ENCODE assay signal across 7 cellular contexts in genomic region chr20:50189681-50190250, GRCh38. TPM values are rescaled to one million over a fixed set of nuclear protein-coding genes. Genes with fewer than 3 reads are reported as not detected.
A peak's percentile ranks its signal among the peaks of the same experiment; 100 is the strongest.
DNase-seq lines count a peak whose midpoint lies in the region; ATAC-seq and TF ChIP-seq lines count a peak whose summit lies in the region.

No MANE protein-coding gene starts in this region.

- DNase-seq in WTC11 (ENCODE audit: low spot score) (peak; percentile 87), epithelial cell of esophagus (ENCODE audit: low read depth) (no peak), osteoblast (ENCODE audit: insufficient read length, low spot score, missing footprints) (peak; percentile 78), kidney tubule cell (ENCODE audit: low spot score) (no peak), A172 (ENCODE audit: low spot score) (no peak)

- H3K36me3 ChIP-seq in osteoblast (ENCODE audit: insufficient read depth, low read length): no peaks in the 10 kb centered on the region

- H3K9me3 ChIP-seq in osteoblast (ENCODE audit: low read depth, low read length): no peaks in the 10 kb centered on the region

- peaks cover 20% of the 10 kb centered on the region for H3K4me1 ChIP-seq in osteoblast (ENCODE audit: insufficient read depth, low read length)

- TF ChIP-seq EP300 in Ishikawa (IDR thresholded peaks at IDR 0.05; ENCODE audit: borderline replicate concordance): no peak

- peaks cover 12% of the 10 kb centered on the region for H3K27me3 Mint-ChIP-seq in WTC11 (ENCODE audit: low read depth)

- peak overlapping the region; percentile 96 for H3K27ac ChIP-seq in osteoblast (ENCODE audit: low read depth, low read length)

- no peak for TF ChIP-seq RAD21 in Ishikawa (IDR thresholded peaks at IDR 0.05; ENCODE audit: low read depth)

- no peak overlapping the region for H2AFZ ChIP-seq in osteoblast (ENCODE audit: low read length)

- H3K4me1 Mint-ChIP-seq in WTC11: peaks cover 44% of the 10 kb centered on the region

- peaks cover 27% of the 10 kb centered on the region for H4K20me1 ChIP-seq in osteoblast (ENCODE audit: insufficient read depth, low read length)

- CTCF ChIA-PET in WTC11 (lab: Charles Lee): interaction anchor here (0.6 to 4.1 kb wide), 22 partner anchors 10 to 399 kb away, joined by 3 to 27 read pairs (median 4); no protein-coding TSS in a partner anchor

- TF ChIP-seq CTCF in WTC11 (IDR thresholded peaks at IDR 0.05) (no peak), epithelial cell of esophagus (IDR thresholded peaks at IDR 0.05; ENCODE audit: insufficient read depth, low read depth, low read length, missing control alignments) (no peak), osteoblast (IDR thresholded peaks at IDR 0.05; ENCODE audit: extremely low read depth, low read depth, low read length) (no peak)

- H3K4me2 ChIP-seq in osteoblast (ENCODE audit: insufficient read depth, low read length): peak overlapping the region; percentile 45

- H3K79me2 ChIP-seq in osteoblast (ENCODE audit: insufficient read depth, low read length): peaks cover 32% of the 10 kb centered on the region

- H3K4me3 ChIP-seq in epithelial cell of esophagus (ENCODE audit: low read length): peak overlapping the region; percentile 86
- peak overlapping the region; percentile 86 for H3K4me3 ChIP-seq in osteoblast (ENCODE audit: insufficient read depth, low read length)

- peak overlapping the region; percentile 57 for H3K4me3 Mint-ChIP-seq in WTC11

- no peaks in the 10 kb centered on the region for H3K9me3 Mint-ChIP-seq in WTC11

- no peaks in the 10 kb centered on the region for H3K36me3 Mint-ChIP-seq in WTC11

- H3K27me3 ChIP-seq in osteoblast (ENCODE audit: insufficient read depth, low read length): no peaks in the 10 kb centered on the region

- ATAC-seq in WTC11: peak; percentile 56
- no peak for ATAC-seq in HG03135 (IDR thresholded peaks at IDR 0.05; ENCODE audit: unreplicated experiment)

- no peak overlapping the region for H3K27ac Mint-ChIP-seq in WTC11

- POLR2A ChIA-PET in WTC11 (lab: Charles Lee): no interaction called here

TF ChIP-seq in Ishikawa, 13 proteins besides CTCF, POLR2A, EP300 and RAD21:
- TF ChIP-seq, protein P1, sequence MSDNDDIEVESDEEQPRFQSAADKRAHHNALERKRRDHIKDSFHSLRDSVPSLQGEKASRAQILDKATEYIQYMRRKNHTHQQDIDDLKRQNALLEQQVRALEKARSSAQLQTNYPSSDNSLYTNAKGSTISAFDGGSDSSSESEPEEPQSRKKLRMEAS (IDR thresholded peaks at IDR 0.05): peak; percentile 14; the same call in 1 of the 2 replicates
- TF ChIP-seq YY1 (IDR thresholded peaks at IDR 0.05; ENCODE audit: low read depth): no peak

TF ChIP-seq in WTC11, 78 proteins besides CTCF, POLR2A, EP300 and RAD21 (continues in another document):
- TF ChIP-seq, protein P2, sequence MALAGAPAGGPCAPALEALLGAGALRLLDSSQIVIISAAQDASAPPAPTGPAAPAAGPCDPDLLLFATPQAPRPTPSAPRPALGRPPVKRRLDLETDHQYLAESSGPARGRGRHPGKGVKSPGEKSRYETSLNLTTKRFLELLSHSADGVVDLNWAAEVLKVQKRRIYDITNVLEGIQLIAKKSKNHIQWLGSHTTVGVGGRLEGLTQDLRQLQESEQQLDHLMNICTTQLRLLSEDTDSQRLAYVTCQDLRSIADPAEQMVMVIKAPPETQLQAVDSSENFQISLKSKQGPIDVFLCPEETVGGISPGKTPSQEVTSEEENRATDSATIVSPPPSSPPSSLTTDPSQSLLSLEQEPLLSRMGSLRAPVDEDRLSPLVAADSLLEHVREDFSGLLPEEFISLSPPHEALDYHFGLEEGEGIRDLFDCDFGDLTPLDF (CRISPR knock-in tag; IDR thresholded peaks at IDR 0.05): no peak
- TF ChIP-seq, protein P3, sequence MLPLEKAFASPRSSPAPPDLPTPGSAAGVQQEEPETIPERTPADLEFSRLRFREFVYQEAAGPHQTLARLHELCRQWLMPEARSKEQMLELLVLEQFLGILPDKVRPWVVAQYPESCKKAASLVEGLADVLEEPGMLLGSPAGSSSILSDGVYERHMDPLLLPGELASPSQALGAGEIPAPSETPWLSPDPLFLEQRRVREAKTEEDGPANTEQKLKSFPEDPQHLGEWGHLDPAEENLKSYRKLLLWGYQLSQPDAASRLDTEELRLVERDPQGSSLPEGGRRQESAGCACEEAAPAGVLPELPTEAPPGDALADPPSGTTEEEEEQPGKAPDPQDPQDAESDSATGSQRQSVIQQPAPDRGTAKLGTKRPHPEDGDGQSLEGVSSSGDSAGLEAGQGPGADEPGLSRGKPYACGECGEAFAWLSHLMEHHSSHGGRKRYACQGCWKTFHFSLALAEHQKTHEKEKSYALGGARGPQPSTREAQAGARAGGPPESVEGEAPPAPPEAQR (CRISPR knock-in tag; IDR thresholded peaks at IDR 0.05): no peak
- TF ChIP-seq, protein P4, sequence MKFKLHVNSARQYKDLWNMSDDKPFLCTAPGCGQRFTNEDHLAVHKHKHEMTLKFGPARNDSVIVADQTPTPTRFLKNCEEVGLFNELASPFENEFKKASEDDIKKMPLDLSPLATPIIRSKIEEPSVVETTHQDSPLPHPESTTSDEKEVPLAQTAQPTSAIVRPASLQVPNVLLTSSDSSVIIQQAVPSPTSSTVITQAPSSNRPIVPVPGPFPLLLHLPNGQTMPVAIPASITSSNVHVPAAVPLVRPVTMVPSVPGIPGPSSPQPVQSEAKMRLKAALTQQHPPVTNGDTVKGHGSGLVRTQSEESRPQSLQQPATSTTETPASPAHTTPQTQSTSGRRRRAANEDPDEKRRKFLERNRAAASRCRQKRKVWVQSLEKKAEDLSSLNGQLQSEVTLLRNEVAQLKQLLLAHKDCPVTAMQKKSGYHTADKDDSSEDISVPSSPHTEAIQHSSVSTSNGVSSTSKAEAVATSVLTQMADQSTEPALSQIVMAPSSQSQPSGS (CRISPR knock-in tag; IDR thresholded peaks at IDR 0.05; ENCODE audit: borderline replicate concordance, low read depth): no peak
- TF ChIP-seq CREM (CRISPR knock-in tag; IDR thresholded peaks at IDR 0.05) (no peak), ZBTB21 (CRISPR knock-in tag; IDR thresholded peaks at IDR 0.05; ENCODE audit: borderline replicate concordance) (no peak), GABPB1 (CRISPR knock-in tag; IDR thresholded peaks at IDR 0.05) (peak; percentile 65), NR2C2 (CRISPR knock-in tag; IDR thresholded peaks at IDR 0.05) (no peak), MYBL2 (CRISPR knock-in tag; IDR thresholded peaks at IDR 0.05) (no peak), TCF7 (CRISPR knock-in tag; IDR thresholded peaks at IDR 0.05; ENCODE audit: low read depth) (no peak), MXD4 (CRISPR knock-in tag; IDR thresholded peaks at IDR 0.05; ENCODE audit: borderline replicate concordance) (no peak), JAZF1 (CRISPR knock-in tag; IDR thresholded peaks at IDR 0.05) (no peak)
- TF ChIP-seq, protein P5, sequence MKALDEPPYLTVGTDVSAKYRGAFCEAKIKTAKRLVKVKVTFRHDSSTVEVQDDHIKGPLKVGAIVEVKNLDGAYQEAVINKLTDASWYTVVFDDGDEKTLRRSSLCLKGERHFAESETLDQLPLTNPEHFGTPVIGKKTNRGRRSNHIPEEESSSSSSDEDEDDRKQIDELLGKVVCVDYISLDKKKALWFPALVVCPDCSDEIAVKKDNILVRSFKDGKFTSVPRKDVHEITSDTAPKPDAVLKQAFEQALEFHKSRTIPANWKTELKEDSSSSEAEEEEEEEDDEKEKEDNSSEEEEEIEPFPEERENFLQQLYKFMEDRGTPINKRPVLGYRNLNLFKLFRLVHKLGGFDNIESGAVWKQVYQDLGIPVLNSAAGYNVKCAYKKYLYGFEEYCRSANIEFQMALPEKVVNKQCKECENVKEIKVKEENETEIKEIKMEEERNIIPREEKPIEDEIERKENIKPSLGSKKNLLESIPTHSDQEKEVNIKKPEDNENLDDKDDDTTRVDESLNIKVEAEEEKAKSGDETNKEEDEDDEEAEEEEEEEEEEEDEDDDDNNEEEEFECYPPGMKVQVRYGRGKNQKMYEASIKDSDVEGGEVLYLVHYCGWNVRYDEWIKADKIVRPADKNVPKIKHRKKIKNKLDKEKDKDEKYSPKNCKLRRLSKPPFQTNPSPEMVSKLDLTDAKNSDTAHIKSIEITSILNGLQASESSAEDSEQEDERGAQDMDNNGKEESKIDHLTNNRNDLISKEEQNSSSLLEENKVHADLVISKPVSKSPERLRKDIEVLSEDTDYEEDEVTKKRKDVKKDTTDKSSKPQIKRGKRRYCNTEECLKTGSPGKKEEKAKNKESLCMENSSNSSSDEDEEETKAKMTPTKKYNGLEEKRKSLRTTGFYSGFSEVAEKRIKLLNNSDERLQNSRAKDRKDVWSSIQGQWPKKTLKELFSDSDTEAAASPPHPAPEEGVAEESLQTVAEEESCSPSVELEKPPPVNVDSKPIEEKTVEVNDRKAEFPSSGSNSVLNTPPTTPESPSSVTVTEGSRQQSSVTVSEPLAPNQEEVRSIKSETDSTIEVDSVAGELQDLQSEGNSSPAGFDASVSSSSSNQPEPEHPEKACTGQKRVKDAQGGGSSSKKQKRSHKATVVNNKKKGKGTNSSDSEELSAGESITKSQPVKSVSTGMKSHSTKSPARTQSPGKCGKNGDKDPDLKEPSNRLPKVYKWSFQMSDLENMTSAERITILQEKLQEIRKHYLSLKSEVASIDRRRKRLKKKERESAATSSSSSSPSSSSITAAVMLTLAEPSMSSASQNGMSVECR (CRISPR knock-in tag; IDR thresholded peaks at IDR 0.05; ENCODE audit: borderline replicate concordance): no peak
- TF ChIP-seq, protein P6, sequence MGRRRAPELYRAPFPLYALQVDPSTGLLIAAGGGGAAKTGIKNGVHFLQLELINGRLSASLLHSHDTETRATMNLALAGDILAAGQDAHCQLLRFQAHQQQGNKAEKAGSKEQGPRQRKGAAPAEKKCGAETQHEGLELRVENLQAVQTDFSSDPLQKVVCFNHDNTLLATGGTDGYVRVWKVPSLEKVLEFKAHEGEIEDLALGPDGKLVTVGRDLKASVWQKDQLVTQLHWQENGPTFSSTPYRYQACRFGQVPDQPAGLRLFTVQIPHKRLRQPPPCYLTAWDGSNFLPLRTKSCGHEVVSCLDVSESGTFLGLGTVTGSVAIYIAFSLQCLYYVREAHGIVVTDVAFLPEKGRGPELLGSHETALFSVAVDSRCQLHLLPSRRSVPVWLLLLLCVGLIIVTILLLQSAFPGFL (CRISPR knock-in tag; IDR thresholded peaks at IDR 0.05; ENCODE audit: borderline replicate concordance): 0 out of 2 replicates have a peak, but pooled peaks have one; percentile 43

RNA-seq across cellular contexts. Expression of gene CEBPB, which starts 0.9 kb away (rescaled TPM):
- total RNA-seq in WTC11 (2021) (23.5 to 29.1 TPM (median 25.6 TPM) in 3 replicates), osteoblast (75.7 and 79.3 TPM in 2 replicates)
- total RNA-seq in A172 (2014; rRNA removed; shearing (Covaris generic)): 26.8 and 31.5 TPM in 2 replicates

RNA-seq across cellular contexts. Expression of gene PEDS1, which starts 36.2 kb away (rescaled TPM):
- total RNA-seq in WTC11 (2021) (35.0 to 36.7 TPM (median 35.6 TPM) in 3 replicates), osteoblast (33.3 and 37.6 TPM in 2 replicates)
- total RNA-seq in A172 (2014; rRNA removed; shearing (Covaris generic)): 46.3 and 48.7 TPM in 2 replicates

Comparison
In these comparisons a context has a peak if more than half of its experiments do, and no peak if none do; other contexts are left out.
1. DNase-seq: peak in WTC11 (single experiment) and osteoblast (single experiment); none in epithelial cell of esophagus (single experiment), kidney tubule cell (single experiment) and A172 (single experiment).